ENCODE assay signal across 14 cellular contexts in genomic region chr1:17538010-17538409, GRCh38. TPM values are rescaled to one million over a fixed set of nuclear protein-coding genes. Genes with fewer than 3 reads are reported as not detected.
A peak's percentile ranks its signal among the peaks of the same experiment; 100 is the strongest.
DNase-seq lines count a peak whose midpoint lies in the region; ATAC-seq and TF ChIP-seq lines count a peak whose summit lies in the region.
"Had no signal": no experiment of that assay in that cellular context is flagged by ENCODE, and none has a peak within 500 bp of the region (broad histone marks: within the 10 kb centered on the region; RNA-seq: fewer than 3 reads in every experiment).

No MANE protein-coding gene starts in this region.

- peak overlapping the region; percentile 77 for H3K27ac Mint-ChIP-seq in mesothelial cell of epicardium
- no peak overlapping the region for H3K27ac Mint-ChIP-seq in activated CD4-positive, alpha-beta T cell treated with anti-CD3 and anti-CD28 coated beads, Interleukin-2, amount 10 ng/mL, durations not matched to agents 7 days and 5 days

- no peaks in the 10 kb centered on the region for H3K36me3 ChIP-seq in HUES64 (ENCODE audit: insufficient read depth, low read length)
- H3K36me3 ChIP-seq in ectodermal cell (ENCODE audit: control insufficient read depth, insufficient read depth, low read length), result no peaks in the 10 kb centered on the region
- H3K36me3 ChIP-seq in stomach smooth muscle (ENCODE audit: control insufficient read depth in 2 of 2, insufficient read depth in 2 of 2, low read length in 2 of 2), result no peaks in the 10 kb centered on the region

- H3K27me3 Mint-ChIP-seq in mesothelial cell of epicardium (ENCODE audit: low read depth), result no peaks in the 10 kb centered on the region
- peaks cover 31% of the 10 kb centered on the region for H3K27me3 Mint-ChIP-seq in activated CD4-positive, alpha-beta T cell treated with anti-CD3 and anti-CD28 coated beads, Interleukin-2, amount 10 ng/mL, durations not matched to agents 7 days and 5 days

- TF ChIP-seq CTCF in mesothelial cell of epicardium (IDR thresholded peaks at IDR 0.05; ENCODE audit: unreplicated experiment), result no peak

- H3K27ac ChIP-seq in HUES64 (ENCODE audit: low read depth, low read length) (peak overlapping the region; percentile 36; the same call in 1 of the 2 replicates), ectodermal cell (ENCODE audit: insufficient read depth, low read depth, low read length, poor library complexity, severe bottlenecking) (peak overlapping the region; percentile 31), stomach smooth muscle (ENCODE audit: low read length) (peak overlapping the region; percentile 86)
- H3K27ac ChIP-seq: C4-2B had no signal

- no peak overlapping the region for H3K4me3 ChIP-seq in HUES64 (ENCODE audit: low read length)
- no peak overlapping the region for H3K4me3 ChIP-seq in ectodermal cell (ENCODE audit: insufficient read depth, low read depth, low read length)
- H3K4me3 ChIP-seq in stomach smooth muscle (ENCODE audit: low read length in 2 of 2), result peak overlapping the region in 1 of 2 donors; percentile 22

- peaks cover 21% of the 10 kb centered on the region for H3K4me1 ChIP-seq in HUES64 (ENCODE audit: insufficient read depth, low read length)
- H3K4me1 ChIP-seq in ectodermal cell (ENCODE audit: control insufficient read depth, insufficient read depth, low read length), result peaks cover 11% of the 10 kb centered on the region
- H3K4me1 ChIP-seq in stomach smooth muscle (ENCODE audit: control insufficient read depth, insufficient read depth, low read length), result peaks cover 63% of the 10 kb centered on the region

- H3K9me3 Mint-ChIP-seq in mesothelial cell of epicardium, result no peaks in the 10 kb centered on the region
- no peaks in the 10 kb centered on the region for H3K9me3 Mint-ChIP-seq in activated CD4-positive, alpha-beta T cell treated with anti-CD3 and anti-CD28 coated beads, Interleukin-2, amount 10 ng/mL, durations not matched to agents 7 days and 5 days
- H3K9me3 Mint-ChIP-seq: HFFc6 had no signal

- 80% methylated on average over 7 of the region's 7 CpGs for WGBS in HUES64
- 84 to 86% methylated on average over 7 of the region's 7 CpGs for WGBS in ectodermal cell, 2 experiments

- POLR2A ChIA-PET in activated CD4-positive, alpha-beta T cell treated with anti-CD3 and anti-CD28 coated beads, Interleukin-2, amount 10 ng/mL, durations not matched to agents 7 days and 5 days (lab: Charles Lee), result no interaction called here

- H3K4me1 Mint-ChIP-seq in mesothelial cell of epicardium, result peaks cover 38% of the 10 kb centered on the region
- peaks cover 6% of the 10 kb centered on the region for H3K4me1 Mint-ChIP-seq in activated CD4-positive, alpha-beta T cell treated with anti-CD3 and anti-CD28 coated beads, Interleukin-2, amount 10 ng/mL, durations not matched to agents 7 days and 5 days

- no peak overlapping the region for H3K9ac ChIP-seq in HUES64 (ENCODE audit: low read depth, low read length)
- H3K9ac ChIP-seq in stomach smooth muscle (ENCODE audit: low read length in 2 of 2), result peak overlapping the region in 1 of 2 donors; percentile 51

- CTCF ChIA-PET in activated CD4-positive, alpha-beta T cell treated with anti-CD3 and anti-CD28 coated beads, Interleukin-2, amount 10 ng/mL, durations not matched to agents 7 days and 5 days (lab: Charles Lee), result no interaction called here

- no peaks in the 10 kb centered on the region for H3K27me3 ChIP-seq in HUES64 (ENCODE audit: insufficient read depth, low read length)
- no peaks in the 10 kb centered on the region for H3K27me3 ChIP-seq in ectodermal cell (ENCODE audit: control insufficient read depth, insufficient read depth, low read length, poor library complexity, severe bottlenecking)
- no peaks in the 10 kb centered on the region for H3K27me3 ChIP-seq in stomach smooth muscle (ENCODE audit: control insufficient read depth in 1 of 2, insufficient read depth in 2 of 2, low read length in 2 of 2)

- DNase-seq in mesothelial cell of epicardium (ENCODE audit: low spot score in 2 of 2, unreplicated experiment in 2 of 2), result no peak
- no peak for DNase-seq in NCI-H1694 (lab: John Stamatoyannopoulos, UW)
- no peak for DNase-seq in activated CD4-positive, alpha-beta T cell treated with anti-CD3 and anti-CD28 coated beads, Interleukin-2, amount 10 ng/mL, durations not matched to agents 7 days and 5 days
- DNase-seq in amygdala (lab: John Stamatoyannopoulos, UW), result no peak
- DNase-seq: activated CD4-positive, alpha-beta T cell treated with anti-CD3 and anti-CD28 coated beads, Interleukin-2, amount 50 U/mL, for 4 hours; activated gamma-delta T cell; cerebellar nuclear complex; HFFc6; T-helper 2 cell had no signal

- no peaks in the 10 kb centered on the region for H3K36me3 Mint-ChIP-seq in mesothelial cell of epicardium
- no peaks in the 10 kb centered on the region for H3K36me3 Mint-ChIP-seq in activated CD4-positive, alpha-beta T cell treated with anti-CD3 and anti-CD28 coated beads, Interleukin-2, amount 10 ng/mL, durations not matched to agents 7 days and 5 days (ENCODE audit: low read depth)

- no peaks in the 10 kb centered on the region for H3K9me3 ChIP-seq in HUES64 (ENCODE audit: insufficient read depth, low read depth, low read length)
- no peaks in the 10 kb centered on the region for H3K9me3 ChIP-seq in ectodermal cell (ENCODE audit: control insufficient read depth, low read length)
- no peaks in the 10 kb centered on the region for H3K9me3 ChIP-seq in stomach smooth muscle (ENCODE audit: control insufficient read depth in 2 of 2, low read length in 2 of 2)

- no peak overlapping the region for H3K4me3 Mint-ChIP-seq in mesothelial cell of epicardium
- no peak overlapping the region for H3K4me3 Mint-ChIP-seq in activated CD4-positive, alpha-beta T cell treated with anti-CD3 and anti-CD28 coated beads, Interleukin-2, amount 10 ng/mL, durations not matched to agents 7 days and 5 days

- ATAC-seq in HG02763 (IDR thresholded peaks at IDR 0.05; ENCODE audit: unreplicated experiment), result no peak

RNA-seq across cellular contexts. Expression of gene ARHGEF10L, which starts 1.5 kb away (rescaled TPM):
- 13.5 TPM for polyA plus RNA-seq in HUES64 (2013, experiment 1 of 2)
- polyA plus RNA-seq in HUES64 (2013, experiment 2 of 2), result 13.4 TPM
- 19.5 TPM for polyA plus RNA-seq in ectodermal cell (2013, experiment 1 of 4)
- 18.1 TPM for polyA plus RNA-seq in ectodermal cell (2013, experiment 2 of 4)
- polyA plus RNA-seq in ectodermal cell (2013, experiment 3 of 4), result 17.0 TPM
- polyA plus RNA-seq in ectodermal cell (2013, experiment 4 of 4), result 16.1 TPM
- total RNA-seq in mesothelial cell of epicardium, result 31.3 to 33.1 TPM (median 32.6 TPM) in 3 replicates
- total RNA-seq in activated CD4-positive, alpha-beta T cell treated with anti-CD3 and anti-CD28 coated beads, Interleukin-2, amount 10 ng/mL, durations not matched to agents 7 days and 5 days, result not detected

Comparison
In these comparisons a context has a peak if more than half of its experiments do, and no peak if none do; other contexts are left out.
1. H3K27ac ChIP-seq: peak in every context shown above with its lines; median percentile 86 in stomach smooth muscle; 36 in HUES64; 31 in ectodermal cell.
2. RNA of gene ARHGEF10L, which starts 1.5 kb away (total RNA-seq): 31.3 to 33.1 TPM in mesothelial cell of epicardium; not detected in activated CD4-positive, alpha-beta T cell treated with anti-CD3 and anti-CD28 coated beads, Interleukin-2, amount 10 ng/mL, durations not matched to agents 7 days and 5 days; every median in the first group is over 10 times any median in the second.